17 cellular contexts compared by ENCODE assay signal in genomic region chr3:18704326-18704725, GRCh38.
"Had no signal": no experiment of that assay in that cellular context is flagged by ENCODE, and none has a peak within 500 bp of the region (broad histone marks: within the 10 kb centered on the region; RNA-seq: fewer than 3 reads in every experiment).

No MANE protein-coding gene starts in this region.

- DNase-seq: KBM-7, NCI-H1092, NCI-H1105 treated with DMSO at 0.1 percent for 48 hours, NCI-H1417 treated with DMSO at 0.1 percent for 48 hours, NCI-H146, NCI-H1694 treated with DMSO at 0.1 percent for 48 hours, NCI-H1930, NCI-H2081, NCI-H2107, NCI-H2227 treated with DMSO at 0.1 percent for 48 hours, NCI-H524 treated with DMSO at 0.1 percent for 48 hours, NCI-H69, NCI-H774, Right ventricle myocardium superior, RPMI8226, SIG-M5 had no signal

- FAIRE-seq: RCC 7860 had no signal
